In genomic region chr7:116772423-116772852, GRCh38 we compare ENCODE assay signal across 11 cellular contexts.
DNase-seq lines count a peak whose midpoint lies in the region; FAIRE-seq and TF ChIP-seq lines count a peak whose summit lies in the region.
"Had no signal": no experiment of that assay in that cellular context is flagged by ENCODE, and none has a peak within 500 bp of the region (broad histone marks: within the 10 kb centered on the region; RNA-seq: fewer than 3 reads in every experiment).

No MANE protein-coding gene starts in this region.

- peaks cover 54% of the 10 kb centered on the region for H3K4me1 ChIP-seq in ACC112 (ENCODE audit: control insufficient read depth, insufficient read depth, low read length, unreplicated experiment)
- H3K4me1 ChIP-seq in ovary (ENCODE audit: insufficient read depth), result no peaks in the 10 kb centered on the region

- H3K27me3 ChIP-seq in ACC112 (ENCODE audit: insufficient read depth, low read length), result no peaks in the 10 kb centered on the region
- no peaks in the 10 kb centered on the region for H3K27me3 ChIP-seq in bronchial epithelial cell (ENCODE audit: control insufficient read depth, insufficient read depth, low read length)
- H3K27me3 ChIP-seq in ovary, result no peaks in the 10 kb centered on the region

- no peaks in the 10 kb centered on the region for H3K79me2 ChIP-seq in ACC112 (ENCODE audit: control insufficient read depth, insufficient read depth, low read length, unreplicated experiment)

- TF ChIP-seq CTCF in bronchial epithelial cell (IDR thresholded peaks at IDR 0.05; ENCODE audit: insufficient read depth, low read length, severe bottlenecking), result no peak
- TF ChIP-seq CTCF in ovary (IDR thresholded peaks at IDR 0.05), result no peak

- H2AFZ ChIP-seq in ACC112 (ENCODE audit: low read length, unreplicated experiment), result peak overlapping the region; percentile 45

- H3K27ac ChIP-seq in ACC112 (ENCODE audit: low read depth, low read length) (peak overlapping the region; percentile 97), ovary (no peak overlapping the region)

- no peak for FAIRE-seq in bronchial epithelial cell (lab: Jason Lieb, UNC)

- peaks cover 17% of the 10 kb centered on the region for H3K36me3 ChIP-seq in ACC112 (ENCODE audit: insufficient read depth, low read length)
- H3K36me3 ChIP-seq in bronchial epithelial cell (ENCODE audit: control insufficient read depth, insufficient read depth, low read length), result peaks cover 7% of the 10 kb centered on the region
- no peaks in the 10 kb centered on the region for H3K36me3 ChIP-seq in ovary

- DNase-seq in HuH-7 (ENCODE audit: low spot score), result peak; percentile 25
- DNase-seq in bronchial epithelial cell (ENCODE audit: low read depth), result peak; percentile 96
- DNase-seq in left kidney (ENCODE audit: low read depth, low spot score), result peak; percentile 14
- DNase-seq in SHP77 treated with DMSO at 0.1 percent for 48 hours (lab: John Stamatoyannopoulos, UW), result no peak
- DNase-seq in mesenteric fat pad (ENCODE audit: low spot score), result no peak
- DNase-seq in germinal center (ENCODE audit: low spot score), result no peak
- no peak for DNase-seq in ovary
- DNase-seq: activated CD4-positive, alpha-beta T cell treated with anti-CD3 and anti-CD28 coated beads for 48 hours; activated naive CD4-positive, alpha-beta T cell treated with anti-CD3 and anti-CD28 coated beads, Interleukin-2, amount 10 ng/mL, durations not matched to agents 7 days and 5 days; NCI-H2107 had no signal

- TF ChIP-seq POLR2A in ovary (IDR thresholded peaks at IDR 0.05), result no peak

- intact Hi-C loops in ovary (cut with DNase I), result no loop called here

- H3K9me3 ChIP-seq in ovary, result no peaks in the 10 kb centered on the region

- peak overlapping the region; percentile 36; the same call in 1 of the 2 replicates for H3K4me3 ChIP-seq in ACC112 (ENCODE audit: low read depth, low read length)
- no peak overlapping the region for H3K4me3 ChIP-seq in bronchial epithelial cell (ENCODE audit: low read depth, low read length)
- H3K4me3 ChIP-seq in ovary, result no peak overlapping the region

- no peak for TF ChIP-seq EP300 in ovary (IDR thresholded peaks at IDR 0.05)

Comparison
In these comparisons a context has a peak if more than half of its experiments do, and no peak if none do; other contexts are left out.
1. DNase-seq: peak in HuH-7 (single experiment), bronchial epithelial cell (single experiment) and left kidney (single experiment); none in SHP77 treated with DMSO at 0.1 percent for 48 hours (single experiment), mesenteric fat pad (single experiment), germinal center (single experiment) and ovary (0 of 5).